ENCODE assay signal across 1 cellular context in the genomic region with DNA sequence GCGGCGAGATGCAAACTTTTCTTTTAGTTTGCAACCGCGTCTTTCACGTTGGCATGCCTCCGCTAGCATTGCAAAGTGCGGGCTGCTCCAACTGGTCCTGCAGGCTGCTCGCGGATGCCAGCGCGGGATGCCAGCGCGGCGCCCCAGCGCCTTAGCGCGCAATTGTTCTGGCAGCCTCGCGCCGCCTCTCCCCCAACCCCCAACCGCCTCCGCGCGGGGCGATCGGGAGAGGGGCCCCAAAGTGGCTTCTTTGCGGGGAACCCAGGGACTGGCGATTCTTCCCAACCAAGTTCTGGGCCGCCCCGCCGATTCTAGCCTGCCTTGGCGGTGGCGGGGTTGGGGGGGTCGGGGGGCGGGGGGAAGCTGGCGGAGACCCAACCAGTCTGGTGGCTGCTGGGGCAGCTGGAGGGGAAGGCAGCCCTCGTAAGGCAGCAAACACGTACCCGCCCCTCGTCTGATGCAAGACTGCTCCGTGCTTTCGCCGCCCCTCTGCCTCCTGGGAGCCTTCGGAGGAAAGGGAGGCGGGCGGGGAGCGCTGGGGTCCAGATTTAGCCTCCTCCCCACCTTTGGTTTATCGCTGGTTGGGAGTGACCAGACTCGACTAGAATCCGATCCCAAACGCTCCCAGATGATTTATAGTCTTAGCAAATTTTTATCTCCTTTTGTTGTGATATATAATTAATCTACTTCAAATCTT.
TF ChIP-seq lines count a peak whose summit lies in the region.

No MANE protein-coding gene starts in this region.

TF ChIP-seq in WTC11, 78 proteins besides CTCF, POLR2A, EP300 and RAD21 (continued from another document):
- TF ChIP-seq CREM (CRISPR knock-in tag; IDR thresholded peaks at IDR 0.05) (0 out of 2 replicates have a peak, but pooled peaks have one; percentile 31), ZNF281 (CRISPR knock-in tag; IDR thresholded peaks at IDR 0.05) (no peak), PREB (CRISPR knock-in tag; IDR thresholded peaks at IDR 0.05; ENCODE audit: borderline replicate concordance) (no peak), CBFB (CRISPR knock-in tag; IDR thresholded peaks at IDR 0.05; ENCODE audit: low read depth) (no peak)
TF ChIP-seq in WTC11: peak in this region for 9.
